In genomic region chr19:45994456-45994988, GRCh38 we compare ENCODE assay signal across 8 cellular contexts. TPM values are rescaled to one million over a fixed set of nuclear protein-coding genes. Genes with fewer than 3 reads are reported as not detected.
DNase-seq lines count a peak whose midpoint lies in the region; ATAC-seq and TF ChIP-seq lines count a peak whose summit lies in the region.
"Had no signal": no experiment of that assay in that cellular context is flagged by ENCODE, and none has a peak within 500 bp of the region (broad histone marks: within the 10 kb centered on the region; RNA-seq: fewer than 3 reads in every experiment).

No MANE protein-coding gene starts in this region.

- H2BK120ac ChIP-seq in H9 (ENCODE audit: low read depth, low read length, poor library complexity, severe bottlenecking), result no peak overlapping the region

- no peak overlapping the region for H2BK12ac ChIP-seq in H9 (ENCODE audit: insufficient read length, low read depth, low read length)

- no peaks in the 10 kb centered on the region for H4K20me1 ChIP-seq in H9 (ENCODE audit: control insufficient read depth, insufficient read depth, insufficient read length)
- no peaks in the 10 kb centered on the region for H4K20me1 ChIP-seq in SK-N-SH (ENCODE audit: insufficient read depth)

- no peak overlapping the region for H3K4ac ChIP-seq in H9 (ENCODE audit: low read depth, low read length)

- H3K4me2 ChIP-seq in H9 (ENCODE audit: insufficient read depth, insufficient read length, low read length), result peak overlapping the region; percentile 90
- peak overlapping the region; percentile 74 for H3K4me2 ChIP-seq in SK-N-SH

- peaks cover 12% of the 10 kb centered on the region for H3F3A ChIP-seq in SK-N-SH (replicated peaks; ENCODE audit: insufficient read depth)

- no peak overlapping the region for H3T11ph ChIP-seq in H9 (ENCODE audit: low read length)

- no peak overlapping the region for H3K14ac ChIP-seq in H9 (ENCODE audit: insufficient read depth, low read length)

- no peak for TF ChIP-seq CTCF in H9 (conservative IDR thresholded peaks at IDR 0.05)
- no peak for TF ChIP-seq CTCF in SK-N-SH (IDR thresholded peaks at IDR 0.05)
- no peak for TF ChIP-seq CTCF in thoracic aorta (IDR thresholded peaks at IDR 0.05)
- no peak for TF ChIP-seq CTCF in GM10266 (IDR thresholded peaks at IDR 0.05; ENCODE audit: control insufficient read depth, insufficient read depth, low read depth, missing control alignments)

- DNase-seq in H9 (no peak), SK-N-SH (no peak), thoracic aorta (ENCODE audit: low spot score) (no peak), GM10266 (ENCODE audit: extremely low spot score) (no peak), NCI-H2081 treated with DMSO at 0.1 percent for 48 hours (lab: John Stamatoyannopoulos, UW) (no peak)

- no peak overlapping the region for H2BK20ac ChIP-seq in H9 (ENCODE audit: low read depth, low read length, poor library complexity, severe bottlenecking)

- H3K27me3 ChIP-seq in H9 (ENCODE audit: insufficient read depth, low read length), result no peaks in the 10 kb centered on the region
- no peaks in the 10 kb centered on the region for H3K27me3 ChIP-seq in SK-N-SH (ENCODE audit: insufficient read depth)
- H3K27me3 ChIP-seq in thoracic aorta (replicated peaks; ENCODE audit: insufficient read depth), result no peaks in the 10 kb centered on the region

- H2AK5ac ChIP-seq in H9 (ENCODE audit: insufficient read length, low read length), result no peak overlapping the region

- 0 out of 5 replicates have a peak overlapping the region, but pooled peaks of 1 of the 2 experiments have one; percentile 59 for H3K4me3 Mint-ChIP-seq in H9

- no peak overlapping the region for H3K23ac ChIP-seq in H9 (ENCODE audit: insufficient read length, low read depth, low read length)

- H2AFZ ChIP-seq in H9 (ENCODE audit: low read length), result peak overlapping the region; percentile 90
- peak overlapping the region; percentile 90 for H2AFZ ChIP-seq in SK-N-SH (ENCODE audit: low read depth)

- H3K9me3 ChIP-seq in H9 (ENCODE audit: control insufficient read depth, low read depth, low read length) (no peaks in the 10 kb centered on the region), SK-N-SH (no peaks in the 10 kb centered on the region), thoracic aorta (no peaks in the 10 kb centered on the region)

- H2BK5ac ChIP-seq in H9 (ENCODE audit: insufficient read length, low read length), result no peak overlapping the region

- no peak overlapping the region for H3K18ac ChIP-seq in H9 (ENCODE audit: insufficient read length, low read depth, low read length)

- ATAC-seq in thoracic aorta (ENCODE audit: insufficient number of reproducible peaks, low FRiP score, low read depth) (no peak), esophagus mucosa (no peak)

- peaks cover 6 to 7% (median 6%) of the 10 kb centered on the region in 3 experiments; a peak in 6 of 7 replicates for H3K36me3 Mint-ChIP-seq in H9 (ENCODE audit: insufficient read depth in 1 of 3, low read depth in 3 of 3)

- CTCF ChIA-PET in SK-N-SH (lab: Yijun Ruan, JAX), result interaction anchor here (1.0 to 1.4 kb wide), 4 partner anchors 23 to 92 kb away, joined by 3 to 5 read pairs (median 4); partner anchors contain the start of gene MYPOP

- peaks cover 4 to 21% of the 10 kb centered on the region in 2 experiments for H3K4me1 Mint-ChIP-seq in H9

- H2BK15ac ChIP-seq in H9 (ENCODE audit: low read depth, low read length), result no peak overlapping the region

- peaks cover 12% of the 10 kb centered on the region for H3K27me3 Mint-ChIP-seq in H9 (ENCODE audit: low read depth)

- no peak overlapping the region for H3K27ac ChIP-seq in H9 (ENCODE audit: insufficient read length, low read depth, low read length)
- peak overlapping the region; percentile 30 to 56 for H3K27ac ChIP-seq in SK-N-SH (ENCODE audit: low read depth in 2 of 2, low read length in 1 of 2)
- no peak overlapping the region for H3K27ac ChIP-seq in thoracic aorta

- H4K8ac ChIP-seq in H9 (replicated peaks; ENCODE audit: insufficient read length, low read depth, low read length), result no peak overlapping the region

- no peaks in the 10 kb centered on the region for H3K9me2 ChIP-seq in SK-N-SH

- no peaks in the 10 kb centered on the region for H3K36me3 ChIP-seq in SK-N-SH (replicated peaks in 1 of 2; ENCODE audit: control insufficient read depth in 1 of 2, insufficient read depth in 2 of 2, low read length in 1 of 2)
- H3K36me3 ChIP-seq in thoracic aorta, result no peaks in the 10 kb centered on the region

- no peak overlapping the region for H4K5ac ChIP-seq in H9 (ENCODE audit: insufficient read length, low read depth, low read length)

- H3K9ac ChIP-seq in H9 (ENCODE audit: extremely low read depth, insufficient read length, low read length), result peak overlapping the region; percentile 36
- H3K9ac ChIP-seq in SK-N-SH, result peak overlapping the region; percentile 27; the same call in 1 of the 2 replicates

- POLR2A ChIA-PET in SK-N-SH (lab: Yijun Ruan, JAX), result interaction anchor here (0.6 to 1.0 kb wide), 3 partner anchors 25 to 131 kb away, joined by 3 to 5 read pairs (median 3); partner anchors contain the start of gene MYPOP

- H3K4me1 ChIP-seq in H9 (ENCODE audit: insufficient read depth, low read length) (no peaks in the 10 kb centered on the region), SK-N-SH (ENCODE audit: control insufficient read depth in 1 of 2, insufficient read depth in 2 of 2, low read depth in 1 of 2, low read length in 1 of 2) (peaks cover 0 to 10% of the 10 kb centered on the region in 2 experiments; a peak in 1 of 4 replicates), thoracic aorta (ENCODE audit: control insufficient read depth in 1 of 2, low read depth in 2 of 2) (peaks cover 5 to 14% of the 10 kb centered on the region in 2 donors)

- H3K56ac ChIP-seq in H9 (ENCODE audit: insufficient read length, low read depth, low read length), result no peak overlapping the region

- peaks cover 3% of the 10 kb centered on the region for H3K79me1 ChIP-seq in H9 (ENCODE audit: insufficient read depth, low read depth, low read length, poor library complexity, severe bottlenecking)

- no CpG with 5 or more reads among the region's 8 CpGs for WGBS in H9 (ENCODE audit: extremely low coverage, insufficient read length, low lambda C conversion rate)
- WGBS in SK-N-SH (ENCODE audit: low lambda C conversion rate), result 6% methylated on average over 8 of the region's 8 CpGs

- H4K91ac ChIP-seq in H9 (ENCODE audit: insufficient read length, low read depth, low read length), result no peak overlapping the region

- H3K23me2 ChIP-seq in H9 (ENCODE audit: insufficient read length, low read depth, low read length, poor library complexity, severe bottlenecking), result peaks cover 3% of the 10 kb centered on the region

- 0 out of 2 replicates have a peak, but pooled peaks cover 5% of the 10 kb centered on the region for H3K79me2 ChIP-seq in H9 (ENCODE audit: insufficient read depth, low read length)
- peaks cover 19% of the 10 kb centered on the region for H3K79me2 ChIP-seq in SK-N-SH (ENCODE audit: insufficient read depth)

- no peak overlapping the region for H3K27ac Mint-ChIP-seq in H9

- no peaks in the 10 kb centered on the region; a peak in 2 of 5 replicates for H3K9me3 Mint-ChIP-seq in H9

- TF ChIP-seq RAD21 in SK-N-SH (IDR thresholded peaks at IDR 0.05; ENCODE audit: low read length), result no peak

- no peak for TF ChIP-seq EP300 in SK-N-SH (IDR thresholded peaks at IDR 0.05; ENCODE audit: borderline replicate concordance in 1 of 2, low read depth in 1 of 2, low read length in 1 of 2)

- H3K4me3 ChIP-seq in SK-N-SH (ENCODE audit: low read depth in 2 of 2, low read length in 1 of 2), result peak overlapping the region; percentile 51 to 62
- peak overlapping the region; percentile 38 for H3K4me3 ChIP-seq in iPS-11a (ENCODE audit: low read depth, low read length)
- H3K4me3 ChIP-seq in thoracic aorta, result peak overlapping the region; percentile 82

TF ChIP-seq in SK-N-SH, 30 proteins besides CTCF, POLR2A, EP300 and RAD21 (continues in another document):
- TF ChIP-seq YY1 (IDR thresholded peaks at IDR 0.05; ENCODE audit: low read depth) (no peak), POLR2AphosphoS5 (IDR thresholded peaks at IDR 0.05; ENCODE audit: low read depth, low read length) (no peak), MEF2A (IDR thresholded peaks at IDR 0.05; ENCODE audit: borderline replicate concordance, low read depth) (no peak), TAF1 (IDR thresholded peaks at IDR 0.05; ENCODE audit: borderline replicate concordance, low read depth, low read length) (no peak), NRF1 (IDR thresholded peaks at IDR 0.05; ENCODE audit: low read depth, low read length) (no peak), SMC3 (IDR thresholded peaks at IDR 0.05; ENCODE audit: low read depth, low read length) (no peak), FOSL2 (IDR thresholded peaks at IDR 0.05; ENCODE audit: borderline replicate concordance, low read depth) (no peak), MXI1 (IDR thresholded peaks at IDR 0.05; ENCODE audit: low read depth, low read length) (no peak), USF2 (IDR thresholded peaks at IDR 0.05; ENCODE audit: borderline replicate concordance, low read depth, low read length) (no peak), JUND (IDR thresholded peaks at IDR 0.05) (no peak), TEAD4 (IDR thresholded peaks at IDR 0.05; ENCODE audit: borderline replicate concordance, insufficient read depth) (no peak), FOXM1 (IDR thresholded peaks at IDR 0.05; ENCODE audit: low read depth) (no peak)

RNA-seq across cellular contexts. Expression of gene CCDC61, which starts 0.7 kb away (rescaled TPM):
- total RNA-seq in H9 (2021) (15.9 and 16.9 TPM in 2 replicates), thoracic aorta (10 to 100 TPM; 14.7 to 16.9 TPM), esophagus mucosa (9.1 TPM)
- polyA plus RNA-seq in SK-N-SH (2012; rRNA removed), result 6.8 and 7.6 TPM in 2 replicates
- polyA plus RNA-seq in SK-N-SH (2012; cell fraction: cytosol; rRNA removed), result 2.4 and 4.4 TPM in 2 replicates
- 17.0 and 20.6 TPM in 2 replicates for polyA plus RNA-seq in SK-N-SH (2012; cell fraction: nucleus; rRNA removed)

RNA-seq across cellular contexts. Expression of gene NOVA2, which starts 20.9 kb away (rescaled TPM):
- total RNA-seq in H9 (2021) (8.8 and 8.9 TPM in 2 replicates), thoracic aorta (1 to 10 TPM; 2.6 to 6.4 TPM), esophagus mucosa (0.40 TPM)
- 1.3 and 1.9 TPM in 2 replicates for polyA plus RNA-seq in SK-N-SH (2012; rRNA removed)
- polyA plus RNA-seq in SK-N-SH (2012; cell fraction: cytosol; rRNA removed), result 1.7 and 2.1 TPM in 2 replicates
- polyA plus RNA-seq in SK-N-SH (2012; cell fraction: nucleus; rRNA removed), result 3.6 and 4.1 TPM in 2 replicates

RNA-seq across cellular contexts. Expression of gene PGLYRP1, which starts 28.3 kb away (rescaled TPM):
- total RNA-seq in H9 (2021), result not detected in 2 replicates
- polyA plus RNA-seq in SK-N-SH (2012; rRNA removed), result not detected in 2 replicates
- polyA plus RNA-seq in SK-N-SH (2012; cell fraction: cytosol; rRNA removed), result not detected in 2 replicates
- polyA plus RNA-seq in SK-N-SH (2012; cell fraction: nucleus; rRNA removed), result not detected in 2 replicates
- not detected for total RNA-seq in thoracic aorta
- not detected for total RNA-seq in esophagus mucosa
- total RNA-seq: T-helper 2 cell treated with Interferon-gamma antibody and Interleukin-4, amounts not matched to agents 100 ng/mL and 5 ng/mL, for 36 hours had no signal

RNA-seq across cellular contexts. Expression of gene IGFL4, which starts 46.3 kb away (rescaled TPM):
- total RNA-seq in H9 (2021) (0.33 TPM in 1 of 2 replicates, not detected in the other), thoracic aorta (not detected), esophagus mucosa (0.24 TPM)
- not detected in 2 replicates for polyA plus RNA-seq in SK-N-SH (2012; rRNA removed)
- polyA plus RNA-seq in SK-N-SH (2012; cell fraction: cytosol; rRNA removed), result not detected in 2 replicates
- polyA plus RNA-seq in SK-N-SH (2012; cell fraction: nucleus; rRNA removed), result 0.04 TPM in 2 replicates
- total RNA-seq: T-helper 2 cell treated with Interferon-gamma antibody and Interleukin-4, amounts not matched to agents 100 ng/mL and 5 ng/mL, for 36 hours had no signal

Comparison
In these comparisons a context has a peak if more than half of its experiments do, and no peak if none do; other contexts are left out.
1. H3K27ac ChIP-seq: peak in SK-N-SH (2 of 2); none in H9 (single experiment) and thoracic aorta (0 of 2).
2. Peak in every context shown above with its lines, with median percentiles within 50 percentile points of each other: H3K4me3 ChIP-seq.